In the genomic region with DNA sequence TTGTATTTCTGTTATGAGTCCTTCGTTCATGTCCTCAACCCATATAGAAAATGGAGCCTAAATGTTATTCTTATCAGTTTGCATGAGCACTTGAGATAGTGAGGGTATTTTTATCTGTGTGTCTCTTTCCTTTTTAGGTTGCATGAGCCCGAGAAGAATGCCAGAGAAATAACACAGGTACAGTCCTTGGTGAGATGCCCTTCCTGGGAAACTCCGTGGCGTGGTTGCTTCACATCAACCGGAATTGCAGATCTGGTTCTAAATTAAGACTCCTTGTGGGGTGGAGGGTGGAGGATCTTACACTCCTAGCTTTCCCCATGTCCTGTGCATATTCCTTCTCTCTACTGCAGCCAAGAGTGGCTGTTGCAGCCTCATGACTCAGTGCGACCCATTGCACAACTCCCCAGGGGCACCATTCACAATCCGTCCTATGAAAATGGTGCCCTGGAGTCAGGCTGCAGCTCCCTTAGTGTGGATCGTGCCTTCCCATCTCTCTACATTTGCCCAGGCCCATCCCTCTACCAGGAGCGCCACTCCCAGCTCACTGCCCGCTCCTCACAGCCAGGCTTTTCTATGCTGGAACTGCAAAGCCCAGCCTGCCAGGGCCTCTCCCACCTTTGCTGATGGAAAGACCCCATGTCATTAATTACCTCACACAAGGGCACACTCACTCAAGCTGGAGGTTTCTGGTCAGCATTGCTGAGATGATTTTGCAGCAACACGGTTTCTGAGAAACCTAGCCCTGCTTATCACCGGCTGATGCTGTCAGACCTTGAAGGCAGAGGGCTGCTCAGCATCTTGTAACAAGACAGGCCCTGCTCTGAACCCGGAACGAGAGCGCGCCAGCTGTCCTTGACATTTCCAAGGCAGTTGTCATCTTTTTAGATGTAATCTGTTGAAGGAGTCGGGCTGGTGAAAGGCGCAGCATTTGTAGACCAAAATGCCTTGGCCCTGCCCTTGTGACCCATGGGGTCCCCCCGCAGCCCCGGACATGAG, we compare ENCODE assay signal across 10 cellular contexts. TPM values are rescaled to one million over a fixed set of nuclear protein-coding genes. Genes with fewer than 3 reads are reported as not detected.
A peak's percentile ranks its signal among the peaks of the same experiment; 100 is the strongest.
DNase-seq lines count a peak whose midpoint lies in the region; ATAC-seq, FAIRE-seq and TF ChIP-seq lines count a peak whose summit lies in the region.
"Had no signal": no experiment of that assay in that cellular context is flagged by ENCODE, and none has a peak within 500 bp of the region (broad histone marks: within the 10 kb centered on the region; RNA-seq: fewer than 3 reads in every experiment).

No MANE protein-coding gene starts in this region.

- H3K27ac ChIP-seq in ascending aorta (peak overlapping the region; percentile 32 to 68), right cardiac atrium (ENCODE audit: low read length) (peak overlapping the region; percentile 83), stomach smooth muscle (ENCODE audit: low read length) (peak overlapping the region; percentile 37)

- H3K4me3 ChIP-seq in ascending aorta (no peak overlapping the region), right cardiac atrium (ENCODE audit: low read length) (no peak overlapping the region), stomach smooth muscle (ENCODE audit: low read length in 2 of 2) (no peak overlapping the region)

- FAIRE-seq in H54 (lab: Jason Lieb, UNC) (no peak), GM12891 (lab: Jason Lieb, UNC) (no peak)

- DNase-seq in H54 (ENCODE audit: insufficient read length, low spot score) (peak; percentile 35), ascending aorta (ENCODE audit: low spot score in 2 of 2) (peak; percentile 43 to 93), right cardiac atrium (peak; percentile 89 to 94 (median 91)), GM12891 (ENCODE audit: insufficient read length, low spot score) (no peak), NCI-H526 treated with DMSO at 0.1 percent for 48 hours (lab: John Stamatoyannopoulos, UW) (no peak), hypothalamus (lab: John Stamatoyannopoulos, UW) (no peak)
- DNase-seq: activated CD4-positive, alpha-beta memory T cell treated with anti-CD3 and anti-CD28 coated beads for 36 hours; naive thymus-derived CD4-positive, alpha-beta T cell had no signal

- H3K4me1 ChIP-seq in ascending aorta, result peaks cover 0 to 8% of the 10 kb centered on the region in 2 donors
- peaks cover 11% of the 10 kb centered on the region for H3K4me1 ChIP-seq in right cardiac atrium (ENCODE audit: control insufficient read depth, insufficient read depth, low read length)
- peaks cover 25% of the 10 kb centered on the region for H3K4me1 ChIP-seq in stomach smooth muscle (ENCODE audit: control insufficient read depth, insufficient read depth, low read length)

- TF ChIP-seq POLR2A in H54 (IDR thresholded peaks at IDR 0.05; ENCODE audit: low read depth, low read length) (no peak), GM12891 (IDR thresholded peaks at IDR 0.05; ENCODE audit: low read depth, low read length) (no peak)

- H3K36me3 ChIP-seq in ascending aorta (peaks cover 25 to 26% of the 10 kb centered on the region in 2 donors), stomach smooth muscle (ENCODE audit: control insufficient read depth in 2 of 2, insufficient read depth in 2 of 2, low read length in 2 of 2) (peaks cover 2 to 11% of the 10 kb centered on the region in 2 donors)

- WGBS in right cardiac atrium, result 41% methylated on average over 20 of the region's 20 CpGs

- H3K27me3 ChIP-seq in ascending aorta (no peaks in the 10 kb centered on the region), right cardiac atrium (ENCODE audit: control insufficient read depth, insufficient read depth) (no peaks in the 10 kb centered on the region), stomach smooth muscle (ENCODE audit: control insufficient read depth in 1 of 2, insufficient read depth in 2 of 2, low read length in 2 of 2) (no peaks in the 10 kb centered on the region)

- TF ChIP-seq CTCF in ascending aorta (IDR thresholded peaks at IDR 0.05), result no peak

- ATAC-seq in right cardiac atrium (peak; percentile 78 to 83), HG03565 (IDR thresholded peaks at IDR 0.05; ENCODE audit: unreplicated experiment) (no peak)
- ATAC-seq: naive thymus-derived CD4-positive, alpha-beta T cell had no signal

- intact Hi-C loops in ascending aorta (cut with DNase I) (loop anchor here (2.0 to 10.0 kb wide), 4 partner anchors 40 to 818 kb away; a partner anchor contains a TSS), right cardiac atrium (cut with DNase I) (loop anchor here in 1 of 4 donors (5.0 kb wide), 1 partner anchor 38 kb away; a partner anchor contains a TSS)

- no peak overlapping the region for H3K9ac ChIP-seq in stomach smooth muscle (ENCODE audit: low read length in 2 of 2)

- H3K9me3 ChIP-seq in ascending aorta, result no peaks in the 10 kb centered on the region
- no peaks in the 10 kb centered on the region for H3K9me3 ChIP-seq in right cardiac atrium (ENCODE audit: control insufficient read depth, low read length)
- no peaks in the 10 kb centered on the region for H3K9me3 ChIP-seq in stomach smooth muscle (ENCODE audit: control insufficient read depth in 2 of 2, low read length in 2 of 2)

TF ChIP-seq in GM12891, 5 proteins besides CTCF, POLR2A, EP300 and RAD21:
- TF ChIP-seq TAF1 (IDR thresholded peaks at IDR 0.05; ENCODE audit: low read depth, low read length), result no peak
- no peak for TF ChIP-seq POU2F2 (IDR thresholded peaks at IDR 0.05; ENCODE audit: low read depth, low read length)
- TF ChIP-seq PAX5 (IDR thresholded peaks at IDR 0.05; ENCODE audit: insufficient read depth, low read length, severe bottlenecking), result no peak
- no peak for TF ChIP-seq POLR2AphosphoS5 (IDR thresholded peaks at IDR 0.05; ENCODE audit: low read depth, low read length)

RNA-seq across cellular contexts. Expression of a gene that starts 39.7 kb away (rescaled TPM):
- total RNA-seq in ascending aorta, result 72.8 TPM
- 10 to 100 TPM; 28.1 to 45.2 (median 34.7) TPM for total RNA-seq in right cardiac atrium
- polyA plus RNA-seq in right cardiac atrium, result 19.5 TPM
- 3.3 TPM for polyA plus RNA-seq in GM12891 (2012; ENCODE audit: low read depth, missing spikeins)
- total RNA-seq: activated CD4-positive, alpha-beta memory T cell treated with anti-CD3 and anti-CD28 coated beads for 36 hours had no signal
- polyA plus RNA-seq: naive thymus-derived CD4-positive, alpha-beta T cell had no signal

RNA-seq across cellular contexts. Expression of a gene that starts 59.0 kb away (rescaled TPM):
- total RNA-seq in ascending aorta (not detected), right cardiac atrium (not detected)
- not detected for polyA plus RNA-seq in right cardiac atrium
- not detected for polyA plus RNA-seq in GM12891 (2012; ENCODE audit: low read depth, missing spikeins)
- total RNA-seq: activated CD4-positive, alpha-beta memory T cell treated with anti-CD3 and anti-CD28 coated beads for 36 hours; naive thymus-derived CD4-positive, alpha-beta T cell had no signal
- polyA plus RNA-seq: naive thymus-derived CD4-positive, alpha-beta T cell had no signal

Comparison
In these comparisons a context has a peak if more than half of its experiments do, and no peak if none do; other contexts are left out.
1. DNase-seq: peak in H54 (single experiment), ascending aorta (2 of 2) and right cardiac atrium (3 of 3); none in GM12891 (single experiment), NCI-H526 treated with DMSO at 0.1 percent for 48 hours (single experiment) and hypothalamus (0 of 51).
2. Peak in every context shown above with its lines, with median percentiles within 50 percentile points of each other: H3K27ac ChIP-seq.